15 cellular contexts compared by ENCODE assay signal in genomic region chr4:51845736-51846135, GRCh38. TPM values are rescaled to one million over a fixed set of nuclear protein-coding genes. Genes with fewer than 3 reads are reported as not detected.
DNase-seq lines count a peak whose midpoint lies in the region; ATAC-seq and TF ChIP-seq lines count a peak whose summit lies in the region.
"Had no signal": no experiment of that assay in that cellular context is flagged by ENCODE, and none has a peak within 500 bp of the region (broad histone marks: within the 10 kb centered on the region; RNA-seq: fewer than 3 reads in every experiment).

No MANE protein-coding gene starts in this region.

- H3K9ac ChIP-seq in HCT116 (ENCODE audit: low read length) (no peak overlapping the region), iPS-20b (ENCODE audit: low read depth, low read length) (no peak overlapping the region; the same call in 1 of the 2 replicates), subcutaneous abdominal adipose tissue (ENCODE audit: low read length in 5 of 5) (no peak overlapping the region), mesendoderm (ENCODE audit: low read length) (no peak overlapping the region)

- H3K79me1 ChIP-seq in mesendoderm (ENCODE audit: low read length): peaks cover 12% of the 10 kb centered on the region

- intact Hi-C loops in HCT116 (cut with micrococcal nuclease): loop anchor here (2.0 kb wide), 1 partner anchor 15 kb away; no protein-coding TSS in a partner anchor

- no peak for TF ChIP-seq POLR2A in HCT116 (IDR thresholded peaks at IDR 0.05; ENCODE audit: borderline replicate concordance, extremely low read depth, insufficient read depth, insufficient read length)

- RAD21 ChIA-PET in HCT116 (lab: Charles Lee; ENCODE audit: low non-redundant PET in 1 of 2, low total read pairs in 2 of 2, uncharacterized antibody in 2 of 2, unreplicated experiment in 2 of 2): no interaction called here

- H2BK5ac ChIP-seq in mesendoderm (ENCODE audit: low read length): no peak overlapping the region

- H3K4me3 Mint-ChIP-seq in WTC11: 0 out of 2 replicates have a peak overlapping the region, but pooled peaks have one; percentile 0

- CTCF ChIA-PET in HCT116 (lab: Charles Lee) (no interaction called here), WTC11 (lab: Charles Lee) (interaction anchor here (1.4 kb wide), 1 partner anchor 40 kb away, joined by 3 read pairs; no protein-coding TSS in a partner anchor)

- H3K4me1 ChIP-seq in HCT116 (ENCODE audit: control insufficient read depth in 1 of 2, insufficient read depth in 2 of 2, low read length in 2 of 2): peaks cover 11 to 15% of the 10 kb centered on the region in 2 experiments; a peak in 3 of 4 replicates
- H3K4me1 ChIP-seq in iPS-20b (ENCODE audit: insufficient read depth, low read length): peaks cover 25% of the 10 kb centered on the region
- H3K4me1 ChIP-seq in subcutaneous abdominal adipose tissue (ENCODE audit: control insufficient read depth in 5 of 5, insufficient read depth in 5 of 5, low read length in 5 of 5): peaks cover 3 to 31% (median 19%) of the 10 kb centered on the region in 5 donors
- H3K4me1 ChIP-seq in mesendoderm (ENCODE audit: control insufficient read depth, low read depth, low read length): no peaks in the 10 kb centered on the region

- H2AFZ ChIP-seq in HCT116 (ENCODE audit: low read depth, low read length, poor library complexity, severe bottlenecking): no peak overlapping the region

- no CpG with 5 or more reads among the region's 1 CpG for WGBS in mesendoderm (ENCODE audit: extremely low coverage, insufficient coverage, low lambda C conversion rate)

- TF ChIP-seq CTCF in HCT116 (IDR thresholded peaks at IDR 0.05 in 2 of 3, conservative IDR thresholded peaks at IDR 0.05 in 1 of 3; ENCODE audit: borderline replicate concordance in 1 of 3, insufficient read depth in 1 of 3, low read depth in 2 of 3, low read length in 2 of 3) (no peak), WTC11 (IDR thresholded peaks at IDR 0.05) (no peak)

- no peak overlapping the region for H4K8ac ChIP-seq in mesendoderm (ENCODE audit: low read depth, low read length)

- peaks cover 39% of the 10 kb centered on the region for H3K4me1 Mint-ChIP-seq in WTC11

- POLR2A ChIA-PET in HCT116 (lab: Charles Lee) (no interaction called here), WTC11 (lab: Charles Lee) (no interaction called here)

- H3K36me3 Mint-ChIP-seq in WTC11: no peaks in the 10 kb centered on the region

- no peak for DNase-seq in HCT116 (ENCODE audit: low read depth, low spot score)
- no peak for DNase-seq in WTC11 (ENCODE audit: low spot score)
- no peak for DNase-seq in stimulated activated CD4-positive, alpha-beta T cell treated with anti-CD3 and anti-CD28 coated beads, Interleukin-12 subunit alpha, Interleukin-12 subunit beta, amount 100 ng/mL, for 4 hours
- no peak for DNase-seq in mesendoderm
- DNase-seq: activated CD8-positive, alpha-beta T cell treated with anti-CD3 and anti-CD28 coated beads for 36 hours; EL; left cardiac atrium; MV-4-11; NCI-H2081; NCI-H526; substantia nigra had no signal

- no peak overlapping the region for H4K5ac ChIP-seq in mesendoderm (ENCODE audit: low read length)

- peaks cover 20% of the 10 kb centered on the region for H3K27me3 Mint-ChIP-seq in WTC11 (ENCODE audit: low read depth)
- H3K27me3 Mint-ChIP-seq: activated CD8-positive, alpha-beta T cell treated with anti-CD3 and anti-CD28 coated beads for 36 hours had no signal

- H3K27ac ChIP-seq in HCT116 (ENCODE audit: low read depth, low read length) (no peak overlapping the region), iPS-20b (ENCODE audit: low read length) (no peak overlapping the region), subcutaneous abdominal adipose tissue (ENCODE audit: low read depth, low read length) (peak overlapping the region; percentile 92), mesendoderm (ENCODE audit: low read depth, low read length) (no peak overlapping the region)

- H3K27me3 ChIP-seq in HCT116 (ENCODE audit: insufficient read depth, low read length) (no peaks in the 10 kb centered on the region), iPS-20b (ENCODE audit: insufficient read depth, low read length) (peaks cover 17% of the 10 kb centered on the region), subcutaneous abdominal adipose tissue (ENCODE audit: control insufficient read depth in 5 of 5, insufficient read depth in 4 of 5, low read length in 5 of 5) (no peaks in the 10 kb centered on the region), mesendoderm (ENCODE audit: insufficient read depth, low read length, poor library complexity) (no peaks in the 10 kb centered on the region)

- no peak overlapping the region for H3K56ac ChIP-seq in mesendoderm (ENCODE audit: low read length)

- no peak overlapping the region for H2BK120ac ChIP-seq in mesendoderm (ENCODE audit: low read depth, low read length)

- ATAC-seq in HCT116 (no peak), WTC11 (no peak), GM19452 (IDR thresholded peaks at IDR 0.05; ENCODE audit: unreplicated experiment) (no peak)
- ATAC-seq: activated CD8-positive, alpha-beta T cell treated with anti-CD3 and anti-CD28 coated beads for 36 hours; left cardiac atrium had no signal

- peak overlapping the region in 1 of 2 experiments; percentile 68; a peak in 1 of 4 replicates for H3K4me3 ChIP-seq in HCT116 (replicated peaks in 1 of 2; ENCODE audit: low read depth in 1 of 2, low read length in 2 of 2)
- H3K4me3 ChIP-seq in iPS-20b (ENCODE audit: low read length): peak overlapping the region; percentile 70; the same call in 1 of the 2 replicates
- no peak overlapping the region for H3K4me3 ChIP-seq in subcutaneous abdominal adipose tissue (ENCODE audit: low read depth in 1 of 5, low read length in 5 of 5)
- no peak overlapping the region for H3K4me3 ChIP-seq in mesendoderm (ENCODE audit: low read length)

- no peak overlapping the region for H3K4ac ChIP-seq in mesendoderm (ENCODE audit: low read depth, low read length)

- no peak for TF ChIP-seq RAD21 in HCT116 (IDR thresholded peaks at IDR 0.05; ENCODE audit: low read depth)

- no TSS peak for BruUV-seq in HCT116 (replicated peaks; lab: Mats Ljungman, UMichigan)

- H3K23ac ChIP-seq in mesendoderm (ENCODE audit: low read length): no peak overlapping the region

- H3K9me3 ChIP-seq in HCT116 (ENCODE audit: control insufficient read depth in 1 of 2, insufficient read depth in 1 of 2, low read depth in 1 of 2, low read length in 2 of 2) (no peaks in the 10 kb centered on the region), iPS-20b (ENCODE audit: insufficient read depth, low read depth, low read length) (no peaks in the 10 kb centered on the region), subcutaneous abdominal adipose tissue (ENCODE audit: control insufficient read depth in 5 of 5, low read length in 5 of 5) (no peaks in the 10 kb centered on the region)
- H3K9me3 ChIP-seq: HAP-1 had no signal

- no peak overlapping the region for H3K18ac ChIP-seq in mesendoderm (ENCODE audit: low read length)

- H3K4me2 ChIP-seq in HCT116 (ENCODE audit: low read length) (peak overlapping the region; percentile 94; the same call in 1 of the 2 replicates), mesendoderm (ENCODE audit: low read length) (no peak overlapping the region)

- H3K36me3 ChIP-seq in HCT116 (ENCODE audit: control insufficient read depth in 1 of 2, insufficient read depth in 2 of 2, low read length in 2 of 2) (0 out of 4 replicates have a peak, but pooled peaks cover 0 to 4% of the 10 kb centered on the region in 2 experiments), iPS-20b (ENCODE audit: insufficient read depth, low read depth, low read length) (no peaks in the 10 kb centered on the region), subcutaneous abdominal adipose tissue (ENCODE audit: control insufficient read depth in 5 of 5, insufficient read depth in 5 of 5, low read length in 5 of 5) (peaks cover 0 to 7% (median 3%) of the 10 kb centered on the region in 5 donors), mesendoderm (ENCODE audit: control insufficient read depth, insufficient read depth, low read length) (no peaks in the 10 kb centered on the region)
- H3K36me3 ChIP-seq: HAP-1 had no signal

- H2BK15ac ChIP-seq in mesendoderm (replicated peaks; ENCODE audit: low read depth): no peak overlapping the region

- H3K79me2 ChIP-seq in HCT116 (ENCODE audit: insufficient read depth, low read length) (peaks cover 68% of the 10 kb centered on the region), mesendoderm (ENCODE audit: control insufficient read depth, insufficient read depth, low read length) (peaks cover 49% of the 10 kb centered on the region)

- no peaks in the 10 kb centered on the region for H3K9me3 Mint-ChIP-seq in WTC11
- H3K9me3 Mint-ChIP-seq: activated CD8-positive, alpha-beta T cell treated with anti-CD3 and anti-CD28 coated beads for 36 hours had no signal

- H2AK5ac ChIP-seq in mesendoderm (ENCODE audit: low read length): no peak overlapping the region

- H3K27ac Mint-ChIP-seq in WTC11: no peak overlapping the region

- H4K20me1 ChIP-seq in HCT116 (ENCODE audit: insufficient read depth): no peaks in the 10 kb centered on the region

- no peaks in the 10 kb centered on the region for H3K9me2 ChIP-seq in HCT116 (ENCODE audit: insufficient read depth)

TF ChIP-seq in HCT116, 20 proteins besides CTCF, POLR2A, EP300 and RAD21:
- no peak for TF ChIP-seq SRF (IDR thresholded peaks at IDR 0.05; ENCODE audit: low read depth)
- no peak for TF ChIP-seq MAX (IDR thresholded peaks at IDR 0.05)

TF ChIP-seq in WTC11, 78 proteins besides CTCF, POLR2A, EP300 and RAD21 (continues in another document):
- TF ChIP-seq ESRRA (CRISPR knock-in tag; IDR thresholded peaks at IDR 0.05; ENCODE audit: borderline replicate concordance) (no peak), ZNF317 (CRISPR knock-in tag; IDR thresholded peaks at IDR 0.05; ENCODE audit: borderline replicate concordance, low read depth) (no peak)

RNA-seq across cellular contexts. Expression of gene DCUN1D4, which starts 2.8 kb away (rescaled TPM):
- total RNA-seq in HCT116 (2021; ENCODE audit: unreplicated experiment): 50.2 TPM
- 23.3 and 23.6 TPM in 2 replicates for polyA plus RNA-seq in HCT116 (2012)
- 33.3 to 36.2 TPM (median 34.3 TPM) in 3 replicates for total RNA-seq in WTC11 (2021)
- 16.8 TPM for polyA plus RNA-seq in mesendoderm (2013, experiment 1 of 2)
- polyA plus RNA-seq in mesendoderm (2013, experiment 2 of 2): 16.5 TPM
